1 cellular context compared by ENCODE assay signal in the genomic region with DNA sequence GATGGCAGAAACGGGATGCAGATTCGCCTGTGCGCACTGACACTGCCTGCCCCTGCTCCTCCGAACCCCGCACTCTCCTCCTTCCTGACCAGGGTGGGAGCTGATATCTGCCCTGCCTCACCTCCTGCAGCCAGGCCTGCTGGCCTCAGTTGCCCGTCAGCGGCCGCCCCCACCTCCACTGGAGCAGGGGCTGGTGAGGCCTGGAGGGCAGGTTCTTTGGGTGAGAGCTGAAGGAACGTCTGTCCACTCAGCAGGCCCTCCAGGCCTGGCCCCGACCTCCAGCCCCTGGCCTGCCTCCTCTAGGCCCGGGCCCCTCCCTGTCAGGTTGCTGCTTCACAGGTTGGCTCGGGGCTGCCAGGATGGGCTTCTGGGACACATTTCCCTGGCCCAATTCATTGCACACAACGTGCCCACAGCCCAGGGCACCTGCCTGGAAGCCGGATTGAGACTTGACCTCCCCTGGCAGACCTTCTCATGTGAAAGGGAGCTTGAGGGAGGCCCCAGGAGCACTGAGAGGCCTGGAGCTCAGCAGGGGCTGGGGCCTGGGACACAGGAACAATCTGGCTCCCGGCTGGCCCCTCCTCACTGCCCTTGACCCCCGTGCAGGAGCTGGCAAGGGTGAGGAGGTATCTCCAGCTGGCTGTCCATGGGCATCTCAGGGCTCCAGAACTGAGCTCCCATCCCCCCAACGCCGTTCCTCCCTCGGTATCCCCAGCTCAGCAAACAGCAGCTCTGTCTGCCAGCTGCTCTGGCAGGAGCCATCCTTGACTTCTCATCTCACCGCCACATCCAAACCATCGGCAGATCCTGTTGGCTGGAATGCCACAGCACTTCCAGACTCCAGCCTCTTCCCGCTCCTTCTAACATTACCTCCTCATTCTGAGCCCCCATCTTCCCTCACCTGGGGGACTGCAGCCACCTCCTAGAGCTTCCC.
TF ChIP-seq lines count a peak whose summit lies in the region.

No MANE protein-coding gene starts in this region.

TF ChIP-seq in K562, 482 proteins besides CTCF, POLR2A, EP300 and RAD21:
- TF ChIP-seq TFAM (CRISPR knock-in tag; conservative IDR thresholded peaks at IDR 0.05) (no peak), RBFOX2 (IDR thresholded peaks at IDR 0.05; ENCODE audit: low read depth, low read length) (peak; percentile 36; the same call in 1 of the 2 replicates), POLR2G (IDR thresholded peaks at IDR 0.05; ENCODE audit: low read depth, low read length) (0 out of 2 replicates have a peak, but pooled peaks have one; percentile 5)
- TF ChIP-seq, protein P1, sequence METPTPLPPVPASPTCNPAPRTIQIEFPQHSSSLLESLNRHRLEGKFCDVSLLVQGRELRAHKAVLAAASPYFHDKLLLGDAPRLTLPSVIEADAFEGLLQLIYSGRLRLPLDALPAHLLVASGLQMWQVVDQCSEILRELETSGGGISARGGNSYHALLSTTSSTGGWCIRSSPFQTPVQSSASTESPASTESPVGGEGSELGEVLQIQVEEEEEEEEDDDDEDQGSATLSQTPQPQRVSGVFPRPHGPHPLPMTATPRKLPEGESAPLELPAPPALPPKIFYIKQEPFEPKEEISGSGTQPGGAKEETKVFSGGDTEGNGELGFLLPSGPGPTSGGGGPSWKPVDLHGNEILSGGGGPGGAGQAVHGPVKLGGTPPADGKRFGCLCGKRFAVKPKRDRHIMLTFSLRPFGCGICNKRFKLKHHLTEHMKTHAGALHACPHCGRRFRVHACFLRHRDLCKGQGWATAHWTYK (CRISPR knock-in tag; IDR thresholded peaks at IDR 0.05): no peak
